In the genomic region with DNA sequence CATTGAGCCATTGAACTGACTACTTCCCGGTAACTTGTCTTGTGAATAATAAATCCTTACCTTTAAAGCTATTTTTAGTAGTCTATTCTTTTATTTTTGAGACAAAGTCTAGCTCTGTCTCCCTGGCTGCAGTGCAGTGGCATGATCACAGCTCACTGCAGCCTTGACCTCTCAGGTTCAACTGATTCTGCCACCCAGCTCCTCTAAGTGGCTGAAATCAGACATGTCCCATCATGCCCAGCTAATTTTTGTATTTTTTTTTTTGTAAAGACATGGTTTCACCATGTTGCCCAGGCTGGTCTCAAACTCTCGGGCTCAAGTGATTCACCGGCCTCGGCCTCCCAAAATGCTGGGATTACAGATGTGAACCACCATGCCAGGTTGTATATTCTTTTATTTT, we compare ENCODE assay signal across 24 cellular contexts. TPM values are rescaled to one million over a fixed set of nuclear protein-coding genes. Genes with fewer than 3 reads are reported as not detected.
DNase-seq lines count a peak whose midpoint lies in the region; ATAC-seq and TF ChIP-seq lines count a peak whose summit lies in the region.
"Had no signal": no experiment of that assay in that cellular context is flagged by ENCODE, and none has a peak within 500 bp of the region (broad histone marks: within the 10 kb centered on the region; RNA-seq: fewer than 3 reads in every experiment).

No MANE protein-coding gene starts in this region.

- peaks cover 39% of the 10 kb centered on the region for H3K4me1 ChIP-seq in foreskin keratinocyte
- H3K4me1 ChIP-seq: BLaER1 had no signal

- H3K9me3 Mint-ChIP-seq in T-helper 1 cell treated with Interleukin-12 subunit alpha and Interleukin-12 subunit beta and Interleukin-4 antibody, amounts not matched to agents 30 μg/mL and 1 μg/mL, for 36 hours = no peaks in the 10 kb centered on the region
- H3K9me3 Mint-ChIP-seq in activated T-helper 1 cell treated with anti-CD3 and anti-CD28 coated beads, Interleukin-12 subunit alpha, Interleukin-12 subunit beta, Interleukin-2, Interleukin-4 antibody, amounts not matched to agents 30 ng/mL and 10 ng/mL and 1 ng/mL, durations not matched to agents 14 hours and 24 hours and 36 hours = peaks cover 2% of the 10 kb centered on the region
- H3K9me3 Mint-ChIP-seq: CD4-positive, alpha-beta T cell had no signal

- intact Hi-C loops in activated T-helper 1 cell treated with anti-CD3 and anti-CD28 coated beads, Interleukin-12 subunit alpha, Interleukin-12 subunit beta, Interleukin-2, Interleukin-4 antibody, amounts not matched to agents 30 ng/mL and 10 ng/mL and 1 ng/mL, durations not matched to agents 14 hours and 24 hours and 36 hours (cut with micrococcal nuclease) = loop anchor here (5.0 kb wide), 2 partner anchors 57 to 447 kb away; a partner anchor contains a TSS

- ATAC-seq in GM18517 (IDR thresholded peaks at IDR 0.05; ENCODE audit: unreplicated experiment) (peak; percentile 7), foreskin keratinocyte (no peak)
- no peak for ATAC-seq in activated CD4-positive, CD25-positive, alpha-beta regulatory T cell treated with anti-CD3 and anti-CD28 coated beads, Interleukin-2, amount 50 U/mL, for 24 hours
- ATAC-seq: K562, Panc1, SK-N-SH treated with all-trans-retinoic acid at 6 μM for 48 hours had no signal

- peak overlapping the region; percentile 85 for H3K27ac ChIP-seq in foreskin keratinocyte
- H3K27ac ChIP-seq: 22Rv1, BLaER1 had no signal

- peak overlapping the region; percentile 32 for H3K27ac Mint-ChIP-seq in T-helper 1 cell treated with Interleukin-12 subunit alpha and Interleukin-12 subunit beta and Interleukin-4 antibody, amounts not matched to agents 30 μg/mL and 1 μg/mL, for 36 hours
- H3K27ac Mint-ChIP-seq in activated T-helper 1 cell treated with anti-CD3 and anti-CD28 coated beads, Interleukin-12 subunit alpha, Interleukin-12 subunit beta, Interleukin-2, Interleukin-4 antibody, amounts not matched to agents 30 ng/mL and 10 ng/mL and 1 ng/mL, durations not matched to agents 14 hours and 24 hours and 36 hours = peak overlapping the region; percentile 43
- H3K27ac Mint-ChIP-seq: CD4-positive, alpha-beta T cell had no signal

- H3K4me1 Mint-ChIP-seq in T-helper 1 cell treated with Interleukin-12 subunit alpha and Interleukin-12 subunit beta and Interleukin-4 antibody, amounts not matched to agents 30 μg/mL and 1 μg/mL, for 36 hours (ENCODE audit: low read depth) = peaks cover 19% of the 10 kb centered on the region
- peaks cover 30% of the 10 kb centered on the region for H3K4me1 Mint-ChIP-seq in activated T-helper 1 cell treated with anti-CD3 and anti-CD28 coated beads, Interleukin-12 subunit alpha, Interleukin-12 subunit beta, Interleukin-2, Interleukin-4 antibody, amounts not matched to agents 30 ng/mL and 10 ng/mL and 1 ng/mL, durations not matched to agents 14 hours and 24 hours and 36 hours (ENCODE audit: low read depth)

- no peak for TF ChIP-seq CTCF in foreskin keratinocyte (conservative IDR thresholded peaks at IDR 0.05)

- no peaks in the 10 kb centered on the region for H3K27me3 ChIP-seq in foreskin keratinocyte
- H3K27me3 ChIP-seq: BLaER1 had no signal

- H3K4me3 Mint-ChIP-seq in T-helper 1 cell treated with Interleukin-12 subunit alpha and Interleukin-12 subunit beta and Interleukin-4 antibody, amounts not matched to agents 30 μg/mL and 1 μg/mL, for 36 hours = no peak overlapping the region
- H3K4me3 Mint-ChIP-seq in activated T-helper 1 cell treated with anti-CD3 and anti-CD28 coated beads, Interleukin-12 subunit alpha, Interleukin-12 subunit beta, Interleukin-2, Interleukin-4 antibody, amounts not matched to agents 30 ng/mL and 10 ng/mL and 1 ng/mL, durations not matched to agents 14 hours and 24 hours and 36 hours = no peak overlapping the region
- H3K4me3 Mint-ChIP-seq: CD4-positive, alpha-beta T cell had no signal

- H3K27me3 Mint-ChIP-seq in T-helper 1 cell treated with Interleukin-12 subunit alpha and Interleukin-12 subunit beta and Interleukin-4 antibody, amounts not matched to agents 30 μg/mL and 1 μg/mL, for 36 hours (ENCODE audit: low read depth) = no peaks in the 10 kb centered on the region
- peaks cover 2% of the 10 kb centered on the region for H3K27me3 Mint-ChIP-seq in activated T-helper 1 cell treated with anti-CD3 and anti-CD28 coated beads, Interleukin-12 subunit alpha, Interleukin-12 subunit beta, Interleukin-2, Interleukin-4 antibody, amounts not matched to agents 30 ng/mL and 10 ng/mL and 1 ng/mL, durations not matched to agents 14 hours and 24 hours and 36 hours (ENCODE audit: insufficient read depth)
- H3K27me3 Mint-ChIP-seq: CD4-positive, alpha-beta T cell had no signal

- DNase-seq in T-helper 1 cell (no peak), foreskin keratinocyte (peak in 1 of 2 donors; percentile 65), SKM-1 treated with dmso at 0.1 percent for 144 hours (lab: John Stamatoyannopoulos, UW; ENCODE audit: unreplicated experiment) (no peak), EL (no peak)
- DNase-seq in activated T-helper 1 cell treated with anti-CD3 and anti-CD28 coated beads, Interleukin-12 subunit alpha, Interleukin-12 subunit beta, Interleukin-2, Interleukin-4 antibody, amounts not matched to agents 30 ng/mL and 10 ng/mL and 1 ng/mL, durations not matched to agents 14 hours and 24 hours and 36 hours (ENCODE audit: low spot score) = no peak
- DNase-seq: ACHN; CD4-positive, alpha-beta T cell; COR-L47; DMS79 treated with DMSO at 0.1 percent for 48 hours; NCI-H1105 treated with DMSO at 0.1 percent for 48 hours; NCI-H2029 treated with DMSO at 0.1 percent for 48 hours; NCI-H2171; NCI-H345; NCI-H524; NCI-H774; NK-92 treated with Interleukin-12 subunit alpha and Interleukin-12 subunit beta, amount 100 ng/mL, for 24 hours had no signal

- peaks cover 2% of the 10 kb centered on the region for H3K36me3 Mint-ChIP-seq in T-helper 1 cell treated with Interleukin-12 subunit alpha and Interleukin-12 subunit beta and Interleukin-4 antibody, amounts not matched to agents 30 μg/mL and 1 μg/mL, for 36 hours (ENCODE audit: low read depth)
- H3K36me3 Mint-ChIP-seq in activated T-helper 1 cell treated with anti-CD3 and anti-CD28 coated beads, Interleukin-12 subunit alpha, Interleukin-12 subunit beta, Interleukin-2, Interleukin-4 antibody, amounts not matched to agents 30 ng/mL and 10 ng/mL and 1 ng/mL, durations not matched to agents 14 hours and 24 hours and 36 hours (ENCODE audit: low read depth) = no peaks in the 10 kb centered on the region

RNA-seq across cellular contexts. Expression of a gene that starts 59.3 kb away (rescaled TPM):
- 0.67 and 0.71 TPM in 2 replicates for total RNA-seq in activated T-helper 1 cell treated with anti-CD3 and anti-CD28 coated beads, Interleukin-12 subunit alpha, Interleukin-12 subunit beta, Interleukin-2, Interleukin-4 antibody, amounts not matched to agents 30 ng/mL and 10 ng/mL and 1 ng/mL, durations not matched to agents 14 hours and 24 hours and 36 hours
- 25.1 and 40.7 TPM in 2 replicates for total RNA-seq in foreskin keratinocyte
- 5.6 and 7.2 TPM in 2 replicates for polyA plus RNA-seq in foreskin keratinocyte
- total RNA-seq: K562 had no signal

Comparison
In these comparisons a context has a peak if more than half of its experiments do, and no peak if none do; other contexts are left out.
1. RNA of a gene that starts 59.3 kb away (total RNA-seq): 25.1 to 40.7 TPM in foreskin keratinocyte; 0.67 to 0.71 TPM in activated T-helper 1 cell treated with anti-CD3 and anti-CD28 coated beads, Interleukin-12 subunit alpha, Interleukin-12 subunit beta, Interleukin-2, Interleukin-4 antibody, amounts not matched to agents 30 ng/mL and 10 ng/mL and 1 ng/mL, durations not matched to agents 14 hours and 24 hours and 36 hours; every median in the first group is over 10 times any median in the second.